Comparison of ENCODE assay signal across 16 cellular contexts in genomic region chr21:34576043-34576466, GRCh38. TPM values are rescaled to one million over a fixed set of nuclear protein-coding genes. Genes with fewer than 3 reads are reported as not detected.
A peak's percentile ranks its signal among the peaks of the same experiment; 100 is the strongest.
DNase-seq lines count a peak whose midpoint lies in the region; ATAC-seq and TF ChIP-seq lines count a peak whose summit lies in the region.
"Had no signal": no experiment of that assay in that cellular context is flagged by ENCODE, and none has a peak within 500 bp of the region (broad histone marks: within the 10 kb centered on the region; RNA-seq: fewer than 3 reads in every experiment).

No MANE protein-coding gene starts in this region.

- H3K79me2 ChIP-seq in DND-41 (ENCODE audit: insufficient read depth, low read length) (peaks cover 66% of the 10 kb centered on the region), PC-9 (ENCODE audit: low read depth) (no peaks in the 10 kb centered on the region)

- no TSS peak for BruUV-seq in PC-9 (replicated peaks; lab: Mats Ljungman, UMichigan)

- H2AFZ ChIP-seq in DND-41 (ENCODE audit: low read depth, low read length): no peak overlapping the region
- H2AFZ ChIP-seq in PC-9: no peak overlapping the region

- H3K4me3 ChIP-seq in DND-41 (ENCODE audit: low read depth in 1 of 2, low read length in 2 of 2) (no peak overlapping the region), PC-9 (no peak overlapping the region), fibroblast of mammary gland (ENCODE audit: control insufficient read depth, low read depth, low read length) (no peak overlapping the region), mucosa of descending colon (no peak overlapping the region)
- H3K4me3 ChIP-seq: psoas muscle, thyroid gland had no signal

- H3K36me3 ChIP-seq in DND-41 (ENCODE audit: insufficient read depth, low read length): peaks cover 5% of the 10 kb centered on the region; the same call in 1 of the 2 replicates
- no peaks in the 10 kb centered on the region for H3K36me3 ChIP-seq in PC-9 (ENCODE audit: low read depth)
- H3K36me3 ChIP-seq in mucosa of descending colon (ENCODE audit: low read depth): no peaks in the 10 kb centered on the region
- H3K36me3 ChIP-seq: thyroid gland had no signal

- no peaks in the 10 kb centered on the region for H3K9me2 ChIP-seq in PC-9 (ENCODE audit: insufficient read depth)

- no peak for TF ChIP-seq CTCF in DND-41 (IDR thresholded peaks at IDR 0.05; ENCODE audit: borderline replicate concordance, extremely low read depth, low read length, poor library complexity, severe bottlenecking)
- TF ChIP-seq CTCF in PC-9 (conservative IDR thresholded peaks at IDR 0.05): no peak
- no peak for TF ChIP-seq CTCF in fibroblast of mammary gland (conservative IDR thresholded peaks at IDR 0.05; ENCODE audit: control insufficient read depth, insufficient read depth, low read depth, low read length)
- no peak for TF ChIP-seq CTCF in mucosa of descending colon (IDR thresholded peaks at IDR 0.05)

- H3K9me3 ChIP-seq in DND-41 (ENCODE audit: insufficient read depth, low read length, severe bottlenecking): no peaks in the 10 kb centered on the region
- H3K9me3 ChIP-seq in PC-9 (ENCODE audit: insufficient read depth, low read depth): no peaks in the 10 kb centered on the region
- no peaks in the 10 kb centered on the region for H3K9me3 ChIP-seq in mucosa of descending colon
- H3K9me3 ChIP-seq: psoas muscle, thyroid gland had no signal

- H3K27me3 ChIP-seq in DND-41 (ENCODE audit: insufficient read depth, low read length, poor library complexity) (no peaks in the 10 kb centered on the region), PC-9 (ENCODE audit: insufficient read depth, low read depth) (no peaks in the 10 kb centered on the region)
- H3K27me3 ChIP-seq: thyroid gland had no signal

- H3K4me2 ChIP-seq in DND-41 (ENCODE audit: insufficient read depth, low read length) (no peak overlapping the region), PC-9 (peak overlapping the region; percentile 31; the same call in 1 of the 2 replicates)

- CTCF ChIA-PET in PC-9 (lab: Charles Lee): no interaction called here

- H3K9ac ChIP-seq in DND-41 (ENCODE audit: low read depth, low read length): no peak overlapping the region

- peak overlapping the region; percentile 69 for H3K27ac ChIP-seq in DND-41 (ENCODE audit: low read length)
- no peak overlapping the region; the same call in 1 of the 2 replicates for H3K27ac ChIP-seq in PC-9
- H3K27ac ChIP-seq: psoas muscle, thyroid gland had no signal

- POLR2A ChIA-PET in PC-9 (lab: Charles Lee; ENCODE audit: unreplicated experiment): no interaction called here

- H3K4me1 ChIP-seq in DND-41 (ENCODE audit: insufficient read depth, low read length) (peaks cover 29% of the 10 kb centered on the region), PC-9 (replicated peaks; ENCODE audit: insufficient read depth) (peaks cover 37% of the 10 kb centered on the region), mucosa of descending colon (ENCODE audit: low read depth) (peaks cover 13% of the 10 kb centered on the region)
- H3K4me1 ChIP-seq: thyroid gland had no signal

- DNase-seq in DND-41 (no peak), PC-9 (peak in 1 of 2 experiments; percentile 61), fibroblast of mammary gland (ENCODE audit: low read depth) (peak; percentile 62), mucosa of descending colon (peak in 2 of 3 donors; percentile 61 to 66), SKM-1 treated with dmso at 0.1 percent for 144 hours (lab: John Stamatoyannopoulos, UW; ENCODE audit: unreplicated experiment) (no peak), NCI-H774 (lab: John Stamatoyannopoulos, UW) (no peak), iPS-NIHi7 (ENCODE audit: extremely low spot score) (no peak)
- DNase-seq: activated CD4-positive, alpha-beta T cell treated with anti-CD3 and anti-CD28 coated beads, Interleukin-2, amount 10 ng/mL, durations not matched to agents 24 days and 14 days; activated naive CD4-positive, alpha-beta T cell treated with anti-CD3 and anti-CD28 coated beads, Interleukin-2, amount 10 ng/mL, durations not matched to agents 7 days and 5 days; activated T-cell treated with anti-CD3 and anti-CD28 coated beads for 4 hours; MV-4-11; NCI-H2227 treated with DMSO at 0.1 percent for 48 hours; psoas muscle; T-helper 9 cell; thyroid gland had no signal

- H4K20me1 ChIP-seq in DND-41 (ENCODE audit: insufficient read depth, low read length): peaks cover 6% of the 10 kb centered on the region; the same call in 1 of the 2 replicates
- no peaks in the 10 kb centered on the region for H4K20me1 ChIP-seq in PC-9 (ENCODE audit: insufficient read depth)

- ATAC-seq in DND-41 (ENCODE audit: insufficient read depth, low read depth) (no peak), mucosa of descending colon (peak; percentile 87), GM19395 (IDR thresholded peaks at IDR 0.05; ENCODE audit: unreplicated experiment) (no peak)
- ATAC-seq: psoas muscle had no signal

- H3F3A ChIP-seq in PC-9 (ENCODE audit: insufficient read depth, low read depth): peaks cover 7% of the 10 kb centered on the region; the same call in 1 of the 2 replicates

- intact Hi-C loops in PC-9 (cut with micrococcal nuclease; ENCODE audit: unreplicated experiment) (no loop called here), mucosa of descending colon (cut with DNase I, micrococcal nuclease) (no loop called here)

RNA-seq across cellular contexts. Expression of gene RCAN1, which starts 38.9 kb away (rescaled TPM):
- total RNA-seq in PC-9 (2021): 6.2 and 7.2 TPM in 2 replicates
- 10 to 100 TPM; 44.4 to 55.2 (median 50.7) TPM for total RNA-seq in mucosa of descending colon

Comparison
In these comparisons a context has a peak if more than half of its experiments do, and no peak if none do; other contexts are left out.
1. DNase-seq: peak in fibroblast of mammary gland (single experiment) and mucosa of descending colon (2 of 3); none in DND-41 (single experiment), SKM-1 treated with dmso at 0.1 percent for 144 hours (single experiment), NCI-H774 (single experiment) and iPS-NIHi7 (single experiment).